ENCODE assay signal across 21 cellular contexts in the genomic region with DNA sequence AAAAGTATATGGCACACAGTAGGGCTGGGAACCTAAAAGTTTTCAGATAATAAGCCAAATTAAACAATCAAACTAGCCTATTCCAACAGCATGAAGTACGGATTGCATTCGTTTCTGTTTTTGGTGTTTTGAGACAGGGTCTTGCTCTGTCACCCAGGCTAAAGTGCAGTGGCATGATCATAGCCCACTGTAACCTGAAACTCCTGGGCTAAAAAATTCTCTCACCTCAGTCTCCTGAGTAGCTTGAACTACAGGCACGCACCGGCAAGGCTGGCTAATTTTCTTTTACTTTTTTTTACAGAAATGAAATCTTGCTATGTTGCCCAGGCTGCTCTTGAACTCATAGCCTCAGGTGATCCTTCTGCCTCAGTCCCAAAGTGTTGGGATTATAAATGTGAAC. TPM values are rescaled to one million over a fixed set of nuclear protein-coding genes. Genes with fewer than 3 reads are reported as not detected.
A peak's percentile ranks its signal among the peaks of the same experiment; 100 is the strongest.
DNase-seq lines count a peak whose midpoint lies in the region; ATAC-seq and TF ChIP-seq lines count a peak whose summit lies in the region.
"Had no signal": no experiment of that assay in that cellular context is flagged by ENCODE, and none has a peak within 500 bp of the region (broad histone marks: within the 10 kb centered on the region; RNA-seq: fewer than 3 reads in every experiment).

No MANE protein-coding gene starts in this region.

- H3K9me3 Mint-ChIP-seq in stimulated activated naive CD8-positive, alpha-beta T cell treated with anti-CD3 and anti-CD28 coated beads, Interleukin-15, Interleukin-2, amounts not matched to agents 100 ng/mL and 50 ng/mL, for 24 hours: no peaks in the 10 kb centered on the region
- H3K9me3 Mint-ChIP-seq in activated T-helper 17 cell treated with anti-CD3 and anti-CD28 coated beads, Interleukin-2, amount 50 U/mL, for 72 hours: no peaks in the 10 kb centered on the region
- no peaks in the 10 kb centered on the region for H3K9me3 Mint-ChIP-seq in neural crest cell
- H3K9me3 Mint-ChIP-seq: CD14-positive monocyte had no signal

- H3K27me3 Mint-ChIP-seq in stimulated activated naive CD8-positive, alpha-beta T cell treated with anti-CD3 and anti-CD28 coated beads, Interleukin-15, Interleukin-2, amounts not matched to agents 100 ng/mL and 50 ng/mL, for 24 hours: no peaks in the 10 kb centered on the region
- H3K27me3 Mint-ChIP-seq in activated T-helper 17 cell treated with anti-CD3 and anti-CD28 coated beads, Interleukin-2, amount 50 U/mL, for 72 hours: no peaks in the 10 kb centered on the region
- no peaks in the 10 kb centered on the region for H3K27me3 Mint-ChIP-seq in neural crest cell (ENCODE audit: low read depth)
- H3K27me3 Mint-ChIP-seq: B cell had no signal

- H3K4me1 Mint-ChIP-seq in stimulated activated naive CD8-positive, alpha-beta T cell treated with anti-CD3 and anti-CD28 coated beads, Interleukin-15, Interleukin-2, amounts not matched to agents 100 ng/mL and 50 ng/mL, for 24 hours (ENCODE audit: low read depth): peaks cover 45% of the 10 kb centered on the region
- peaks cover 21% of the 10 kb centered on the region for H3K4me1 Mint-ChIP-seq in activated T-helper 17 cell treated with anti-CD3 and anti-CD28 coated beads, Interleukin-2, amount 50 U/mL, for 72 hours
- peaks cover 40% of the 10 kb centered on the region for H3K4me1 Mint-ChIP-seq in neural crest cell

- H3K36me3 Mint-ChIP-seq in stimulated activated naive CD8-positive, alpha-beta T cell treated with anti-CD3 and anti-CD28 coated beads, Interleukin-15, Interleukin-2, amounts not matched to agents 100 ng/mL and 50 ng/mL, for 24 hours (ENCODE audit: low read depth): peaks cover 15% of the 10 kb centered on the region
- H3K36me3 Mint-ChIP-seq in activated T-helper 17 cell treated with anti-CD3 and anti-CD28 coated beads, Interleukin-2, amount 50 U/mL, for 72 hours (ENCODE audit: low read depth): peaks cover 22% of the 10 kb centered on the region
- H3K36me3 Mint-ChIP-seq in neural crest cell (ENCODE audit: low read depth): peaks cover 7% of the 10 kb centered on the region

- no peak for DNase-seq in stimulated activated naive CD8-positive, alpha-beta T cell treated with anti-CD3 and anti-CD28 coated beads, Interleukin-15, Interleukin-2, amounts not matched to agents 100 U/mL and 50 U/mL, for 24 hours
- DNase-seq in neural crest cell (ENCODE audit: low read depth, low spot score) (no peak), DMS 273 (lab: John Stamatoyannopoulos, UW; ENCODE audit: unreplicated experiment) (no peak)
- DNase-seq in stimulated activated CD4-positive, alpha-beta T cell treated with anti-CD3 and anti-CD28 coated beads, Interleukin-12 subunit alpha, Interleukin-12 subunit beta, amount 100 ng/mL, for 4 hours: no peak
- DNase-seq: EL; Kasumi-1; MG63; NCI-H1417 treated with DMSO at 0.1 percent for 48 hours; NCI-H187; NCI-H226; NCI-H510A treated with DMSO at 0.1 percent for 48 hours; NCI-H774; NK-92 treated with Interleukin-12 subunit alpha and Interleukin-12 subunit beta, amount 100 ng/mL, for 24 hours had no signal

- peak overlapping the region; percentile 31 for H3K27ac Mint-ChIP-seq in stimulated activated naive CD8-positive, alpha-beta T cell treated with anti-CD3 and anti-CD28 coated beads, Interleukin-15, Interleukin-2, amounts not matched to agents 100 ng/mL and 50 ng/mL, for 24 hours
- peak overlapping the region; percentile 68 for H3K27ac Mint-ChIP-seq in activated T-helper 17 cell treated with anti-CD3 and anti-CD28 coated beads, Interleukin-2, amount 50 U/mL, for 72 hours
- peak overlapping the region; percentile 1 for H3K27ac Mint-ChIP-seq in neural crest cell (ENCODE audit: unreplicated experiment)
- H3K27ac Mint-ChIP-seq: B cell, CD14-positive monocyte had no signal

- no peak overlapping the region for H3K4me3 Mint-ChIP-seq in stimulated activated naive CD8-positive, alpha-beta T cell treated with anti-CD3 and anti-CD28 coated beads, Interleukin-15, Interleukin-2, amounts not matched to agents 100 ng/mL and 50 ng/mL, for 24 hours
- H3K4me3 Mint-ChIP-seq in activated T-helper 17 cell treated with anti-CD3 and anti-CD28 coated beads, Interleukin-2, amount 50 U/mL, for 72 hours: no peak overlapping the region
- H3K4me3 Mint-ChIP-seq in neural crest cell: no peak overlapping the region
- H3K4me3 Mint-ChIP-seq: B cell, CD14-positive monocyte had no signal

- no peak for TF ChIP-seq POLR2A in GM18505 (IDR thresholded peaks at IDR 0.05; ENCODE audit: borderline replicate concordance, extremely low read depth, insufficient read depth, insufficient read length)

- no peak for TF ChIP-seq CTCF in neural crest cell (conservative IDR thresholded peaks at IDR 0.05)

- no peak for ATAC-seq in stimulated activated naive CD8-positive, alpha-beta T cell treated with anti-CD3 and anti-CD28 coated beads, Interleukin-15, Interleukin-2, amounts not matched to agents 100 U/mL and 50 U/mL, for 24 hours
- no peak for ATAC-seq in activated T-helper 17 cell treated with anti-CD3 and anti-CD28 coated beads, Interleukin-2, amount 50 U/mL, for 72 hours (replicated peaks)
- no peak for ATAC-seq in GM18505 (IDR thresholded peaks at IDR 0.05; ENCODE audit: unreplicated experiment)
- ATAC-seq: A549, Panc1, SK-N-SH treated with all-trans-retinoic acid at 6 μM for 48 hours had no signal

RNA-seq across cellular contexts. Expression of a gene that starts 5.2 kb away (rescaled TPM):
- total RNA-seq in activated T-helper 17 cell treated with anti-CD3 and anti-CD28 coated beads, Interleukin-2, amount 50 U/mL, for 72 hours: 10 to 100 TPM in 1 of 2 donors, 1 to 10 TPM in 1; 8.7 to 19.8 TPM
- total RNA-seq in neural crest cell: 43.6 and 46.9 TPM in 2 replicates

Comparison
In these comparisons a context has a peak if more than half of its experiments do, and no peak if none do; other contexts are left out.
1. H3K27ac Mint-ChIP-seq: peak in every context shown above with its lines; median percentile 68 in activated T-helper 17 cell treated with anti-CD3 and anti-CD28 coated beads, Interleukin-2, amount 50 U/mL, for 72 hours; 31 in stimulated activated naive CD8-positive, alpha-beta T cell treated with anti-CD3 and anti-CD28 coated beads, Interleukin-15, Interleukin-2, amounts not matched to agents 100 ng/mL and 50 ng/mL, for 24 hours; 1 in neural crest cell.